In the genomic region with DNA sequence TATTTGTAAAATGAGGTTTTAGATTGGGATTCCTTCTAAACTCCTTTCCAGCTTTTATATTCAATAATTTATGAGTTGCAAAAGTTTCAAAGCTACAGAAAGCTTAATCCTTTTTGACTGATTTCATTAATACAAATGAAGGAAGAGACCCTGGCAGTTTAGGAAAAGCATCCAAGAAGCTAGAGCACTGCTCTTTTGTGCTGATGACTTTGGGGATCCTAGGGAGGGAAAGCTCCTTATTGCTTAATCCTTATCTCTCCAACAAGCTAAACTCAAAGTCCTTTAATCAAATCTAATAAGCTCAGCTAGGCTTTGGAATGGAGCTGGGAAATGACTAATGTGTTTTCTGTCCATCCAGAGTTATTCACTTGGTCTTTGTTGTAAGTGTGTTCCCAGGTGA, we compare ENCODE assay signal across 18 cellular contexts.
A peak's percentile ranks its signal among the peaks of the same experiment; 100 is the strongest.
DNase-seq lines count a peak whose midpoint lies in the region; ATAC-seq and TF ChIP-seq lines count a peak whose summit lies in the region.
"Had no signal": no experiment of that assay in that cellular context is flagged by ENCODE, and none has a peak within 500 bp of the region (broad histone marks: within the 10 kb centered on the region; RNA-seq: fewer than 3 reads in every experiment).

No MANE protein-coding gene starts in this region.

- no peak for TF ChIP-seq CTCF in WERI-Rb-1 (IDR thresholded peaks at IDR 0.05; ENCODE audit: low read depth, low read length)

- H3K27ac ChIP-seq in WERI-Rb-1 = no peak overlapping the region
- H3K27ac ChIP-seq: 22Rv1; A549; BLaER1 treated with 17β-estradiol and CSF1 and Interleukin-3, amounts not matched to agents 10 nM and 100 nM; C4-2B had no signal

- no peak overlapping the region for H3K4me3 ChIP-seq in WERI-Rb-1 (ENCODE audit: low read depth, low read length)
- H3K4me3 ChIP-seq: A549; BLaER1 treated with 17β-estradiol and CSF1 and Interleukin-3, amounts not matched to agents 10 nM and 100 nM had no signal

- CTCF ChIA-PET in activated naive CD4-positive, alpha-beta T cell treated with anti-CD3 and anti-CD28 coated beads for 36 hours (lab: Charles Lee) = no interaction called here

- intact Hi-C loops in activated naive CD4-positive, alpha-beta T cell treated with anti-CD3 and anti-CD28 coated beads for 36 hours (cut with micrococcal nuclease) = no loop called here

- no peak overlapping the region for H3K27ac Mint-ChIP-seq in activated naive CD4-positive, alpha-beta T cell treated with anti-CD3 and anti-CD28 coated beads for 36 hours
- H3K27ac Mint-ChIP-seq: B cell; CD4-positive, alpha-beta T cell; CD8-positive, alpha-beta T cell had no signal

- H3K4me1 Mint-ChIP-seq in activated naive CD4-positive, alpha-beta T cell treated with anti-CD3 and anti-CD28 coated beads for 36 hours (ENCODE audit: low read depth) = no peaks in the 10 kb centered on the region
- H3K4me1 Mint-ChIP-seq: B cell had no signal

- no peaks in the 10 kb centered on the region for H3K9me3 ChIP-seq in WERI-Rb-1 (ENCODE audit: severe bottlenecking)
- H3K9me3 ChIP-seq: A549; BLaER1 treated with 17β-estradiol and CSF1 and Interleukin-3, amounts not matched to agents 10 nM and 100 nM; Caco-2 had no signal

- peaks cover 2% of the 10 kb centered on the region for H3K27me3 ChIP-seq in WERI-Rb-1 (ENCODE audit: insufficient read depth, low read depth, severe bottlenecking)
- H3K27me3 ChIP-seq: BLaER1 treated with 17β-estradiol and CSF1 and Interleukin-3, amounts not matched to agents 10 nM and 100 nM had no signal

- H3K36me3 ChIP-seq in WERI-Rb-1 = no peaks in the 10 kb centered on the region
- H3K36me3 ChIP-seq: BLaER1 treated with 17β-estradiol and CSF1 and Interleukin-3, amounts not matched to agents 10 nM and 100 nM had no signal

- no peak for ATAC-seq in HG03342 (IDR thresholded peaks at IDR 0.05; ENCODE audit: unreplicated experiment)
- ATAC-seq: A549; CD8-positive, alpha-beta T cell had no signal

- no peak overlapping the region for H3K4me3 Mint-ChIP-seq in activated naive CD4-positive, alpha-beta T cell treated with anti-CD3 and anti-CD28 coated beads for 36 hours
- H3K4me3 Mint-ChIP-seq: B cell; CD4-positive, alpha-beta T cell; CD8-positive, alpha-beta T cell had no signal

- no peaks in the 10 kb centered on the region for H3K9me3 Mint-ChIP-seq in activated naive CD4-positive, alpha-beta T cell treated with anti-CD3 and anti-CD28 coated beads for 36 hours
- H3K9me3 Mint-ChIP-seq: CD4-positive, alpha-beta T cell; CD8-positive, alpha-beta T cell had no signal

- H3K36me3 Mint-ChIP-seq in activated naive CD4-positive, alpha-beta T cell treated with anti-CD3 and anti-CD28 coated beads for 36 hours (ENCODE audit: low read depth) = no peaks in the 10 kb centered on the region
- H3K36me3 Mint-ChIP-seq: CD8-positive, alpha-beta T cell had no signal

- peak; percentile 57 for DNase-seq in D341Med (ENCODE audit: low spot score)
- DNase-seq in NCI-H82 (lab: John Stamatoyannopoulos, UW) = peak; percentile 93
- DNase-seq in WERI-Rb-1 = peak; percentile 28
- no peak for DNase-seq in activated naive CD4-positive, alpha-beta T cell treated with anti-CD3 and anti-CD28 coated beads for 36 hours
- no peak for DNase-seq in NCI-H1092 (lab: John Stamatoyannopoulos, UW)
- DNase-seq: AML-193; Caco-2; Calu3; CD4-positive, alpha-beta T cell; CD8-positive, alpha-beta T cell; DMS79 treated with DMSO at 0.1 percent for 48 hours; GF-D8 had no signal

- no peaks in the 10 kb centered on the region for H3K27me3 Mint-ChIP-seq in activated naive CD4-positive, alpha-beta T cell treated with anti-CD3 and anti-CD28 coated beads for 36 hours (ENCODE audit: low read depth)
- H3K27me3 Mint-ChIP-seq: B cell; CD4-positive, alpha-beta T cell had no signal

Comparison
In these comparisons a context has a peak if more than half of its experiments do, and no peak if none do; other contexts are left out.
1. DNase-seq: peak in D341Med (single experiment), NCI-H82 (single experiment) and WERI-Rb-1 (single experiment); none in activated naive CD4-positive, alpha-beta T cell treated with anti-CD3 and anti-CD28 coated beads for 36 hours (single experiment) and NCI-H1092 (single experiment).